ENCODE assay signal across 20 cellular contexts in genomic region chr17:11795906-11796305, GRCh38.
"Had no signal": no experiment of that assay in that cellular context is flagged by ENCODE, and none has a peak within 500 bp of the region (broad histone marks: within the 10 kb centered on the region; RNA-seq: fewer than 3 reads in every experiment).

No MANE protein-coding gene starts in this region.

- ATAC-seq: SK-N-SH treated with all-trans-retinoic acid at 6 μM for 48 hours had no signal

- H3K36me3 ChIP-seq: MG63 had no signal

- DNase-seq: IMR-90, Karpas-422, KG1, MG63, NCI-H1092, NCI-H1105 treated with DMSO at 0.1 percent for 48 hours, NCI-H1436, NCI-H187, NCI-H2029, NCI-H2081 treated with DMSO at 0.1 percent for 48 hours, NCI-H2171, NCI-H226, NCI-H446, NCI-H510A, NCI-H524 treated with DMSO at 0.1 percent for 48 hours, NCI-H69, NCI-H774, SHP77 had no signal

- H3K4me3 ChIP-seq: MG63 had no signal

- H3K27ac ChIP-seq: RWPE1 had no signal

- H3K27me3 ChIP-seq: MG63 had no signal

- H3K9me3 ChIP-seq: MG63 had no signal
